Comparison of ENCODE assay signal across 9 cellular contexts in genomic region chr11:17734986-17735822, GRCh38. TPM values are rescaled to one million over a fixed set of nuclear protein-coding genes. Genes with fewer than 3 reads are reported as not detected.
A peak's percentile ranks its signal among the peaks of the same experiment; 100 is the strongest.
DNase-seq lines count a peak whose midpoint lies in the region; ATAC-seq and TF ChIP-seq lines count a peak whose summit lies in the region.
"Had no signal": no experiment of that assay in that cellular context is flagged by ENCODE, and none has a peak within 500 bp of the region (broad histone marks: within the 10 kb centered on the region; RNA-seq: fewer than 3 reads in every experiment).

No MANE protein-coding gene starts in this region.

- no peaks in the 10 kb centered on the region for H3K4me1 ChIP-seq in hepatocyte (ENCODE audit: insufficient read depth)

- no peak overlapping the region for H2AFZ ChIP-seq in hepatocyte

- peak overlapping the region; percentile 93 for H3K4me2 ChIP-seq in hepatocyte

- peaks cover 68% of the 10 kb centered on the region for H3K27me3 ChIP-seq in hepatocyte

- no peaks in the 10 kb centered on the region for H4K20me1 ChIP-seq in hepatocyte (ENCODE audit: insufficient read depth, poor library complexity, severe bottlenecking)

- H3K79me2 ChIP-seq in hepatocyte, result no peaks in the 10 kb centered on the region

- peak overlapping the region; percentile 37 for H3K4me3 ChIP-seq in astrocyte of the cerebellum (ENCODE audit: low read depth, low read length)
- peak overlapping the region; percentile 7 for H3K4me3 ChIP-seq in hepatocyte
- H3K4me3 ChIP-seq in retinal pigment epithelial cell (ENCODE audit: low read length), result peak overlapping the region; percentile 15

- peak; percentile 91 for DNase-seq in AG08396 (ENCODE audit: low spot score)
- DNase-seq in NCI-H526 treated with DMSO at 0.1 percent for 48 hours (lab: John Stamatoyannopoulos, UW), result peak; percentile 25
- peak; percentile 39 for DNase-seq in astrocyte of the cerebellum (ENCODE audit: low read depth)
- DNase-seq in hepatocyte (ENCODE audit: low spot score), result peak; percentile 93
- no peak for DNase-seq in retinal pigment epithelial cell (ENCODE audit: low read depth)
- no peak for DNase-seq in NCI-H128 (lab: John Stamatoyannopoulos, UW; ENCODE audit: unreplicated experiment)

- ATAC-seq in GM19324 (IDR thresholded peaks at IDR 0.05; ENCODE audit: low FRiP score, unreplicated experiment), result peak; percentile 37
- ATAC-seq in HG03095 (IDR thresholded peaks at IDR 0.05; ENCODE audit: unreplicated experiment), result no peak

- WGBS in hepatocyte (ENCODE audit: low lambda C conversion rate, missing lambda C conversion rate), result under 1% methylated on average over 17 of the region's 74 CpGs

- no peaks in the 10 kb centered on the region for H3K9me2 ChIP-seq in hepatocyte (replicated peaks; ENCODE audit: insufficient read depth)

- in situ Hi-C loops in astrocyte of the cerebellum (cut with HindIII; ENCODE audit: low sequenced_read_pairs), result no loop called here

- TF ChIP-seq CTCF in astrocyte of the cerebellum (IDR thresholded peaks at IDR 0.05; ENCODE audit: low read depth, low read length, missing control alignments) (no peak), hepatocyte (IDR thresholded peaks at IDR 0.05; ENCODE audit: poor library complexity) (no peak), retinal pigment epithelial cell (conservative IDR thresholded peaks at IDR 0.05; ENCODE audit: low read depth, low read length) (no peak)

- no peaks in the 10 kb centered on the region for H3K36me3 ChIP-seq in hepatocyte (replicated peaks; ENCODE audit: insufficient read depth, low read depth)

- H3K27ac ChIP-seq in hepatocyte, result no peak overlapping the region

- H3K9me3 ChIP-seq in hepatocyte (ENCODE audit: low read depth), result no peaks in the 10 kb centered on the region

RNA-seq across cellular contexts. Expression of gene KCNC1, which starts 0.6 kb away (rescaled TPM):
- total RNA-seq in hepatocyte, result 0.08 and 0.20 TPM in 2 replicates
- polyA plus RNA-seq in hepatocyte, result 0.01 and 0.66 TPM in 2 replicates
- total RNA-seq: glomerular endothelial cell had no signal

RNA-seq across cellular contexts. Expression of gene MYOD1, which starts 15.8 kb away (rescaled TPM):
- total RNA-seq in hepatocyte, result not detected in 2 replicates
- polyA plus RNA-seq in hepatocyte, result not detected in 2 replicates
- total RNA-seq: glomerular endothelial cell had no signal

Comparison
In these comparisons a context has a peak if more than half of its experiments do, and no peak if none do; other contexts are left out.
1. DNase-seq: peak in AG08396 (single experiment), NCI-H526 treated with DMSO at 0.1 percent for 48 hours (single experiment), astrocyte of the cerebellum (single experiment) and hepatocyte (single experiment); none in retinal pigment epithelial cell (single experiment) and NCI-H128 (single experiment).
2. Peak in every context shown above with its lines, with median percentiles within 50 percentile points of each other: H3K4me3 ChIP-seq.